In the genomic region with DNA sequence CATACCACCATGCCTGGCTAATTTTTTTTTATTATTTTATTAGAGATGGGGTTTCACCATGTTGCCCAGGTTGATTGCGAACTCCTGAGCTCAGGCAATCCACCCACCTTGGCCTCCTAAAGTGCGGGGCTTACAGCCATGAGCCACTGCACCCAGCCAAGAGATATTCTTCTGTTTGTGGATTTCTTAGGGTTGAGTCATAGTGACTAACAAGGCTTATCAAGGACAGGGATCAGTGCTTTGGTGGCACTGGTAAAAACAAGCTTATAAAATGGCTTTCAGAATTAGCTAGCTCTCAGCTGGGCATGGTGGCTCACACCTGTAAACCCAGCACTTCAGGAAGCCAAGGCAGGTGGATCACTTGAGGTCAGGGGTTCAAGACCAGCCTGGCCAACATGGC, we compare ENCODE assay signal across 1 cellular context.
TF ChIP-seq lines count a peak whose summit lies in the region.

No MANE protein-coding gene starts in this region.

TF ChIP-seq in HCT116, 20 proteins besides CTCF, POLR2A, EP300 and RAD21 (continued from another document):
- peak; percentile 33; the same call in 1 of the 2 replicates for TF ChIP-seq JUND (IDR thresholded peaks at IDR 0.05)
